16 cellular contexts compared by ENCODE assay signal in genomic region chr12:83114042-83114441, GRCh38.
"Had no signal": no experiment of that assay in that cellular context is flagged by ENCODE, and none has a peak within 500 bp of the region (broad histone marks: within the 10 kb centered on the region; RNA-seq: fewer than 3 reads in every experiment).

No MANE protein-coding gene starts in this region.

- H3K4me3 Mint-ChIP-seq: activated naive CD8-positive, alpha-beta T cell treated with anti-CD3 and anti-CD28 coated beads, Interleukin-2, amount 10 ng/mL, durations not matched to agents 7 days and 5 days; immature natural killer cell; neural crest cell; stimulated activated naive CD8-positive, alpha-beta T cell treated with anti-CD3 and anti-CD28 coated beads, Interleukin-15, amount 100 ng/mL, for 72 hours had no signal

- DNase-seq: activated CD4-positive, alpha-beta T cell treated with anti-CD3 and anti-CD28 coated beads for 1 hour; activated CD4-positive, alpha-beta T cell treated with anti-CD3 and anti-CD28 coated beads, Interleukin-2, amount 50 U/mL, for 48 hours; activated naive CD8-positive, alpha-beta T cell treated with anti-CD3 and anti-CD28 coated beads, Interleukin-2, amount 10 ng/mL, durations not matched to agents 7 days and 5 days; activated T-cell treated with anti-CD3 and anti-CD28 coated beads, Interleukin-2, amount 50 U/mL, for 48 hours; aorta; immature natural killer cell; left cardiac atrium; mammary epithelial cell; stimulated activated CD4-positive, alpha-beta T cell treated with anti-CD3 and anti-CD28 coated beads, Interleukin-15, amount 100 ng/mL, for 24 hours; stimulated activated CD4-positive, alpha-beta T cell treated with anti-CD3 and anti-CD28 coated beads, Interleukin-4, amount 100 ng/mL, for 24 hours; stimulated activated naive CD8-positive, alpha-beta T cell treated with anti-CD3 and anti-CD28 coated beads, Interleukin-15, amount 100 ng/mL, for 72 hours; T-helper 9 cell; testis had no signal

- H3K4me3 ChIP-seq: testis had no signal

- H3K27ac ChIP-seq: parathyroid adenoma, testis had no signal

- H3K4me1 Mint-ChIP-seq: activated naive CD8-positive, alpha-beta T cell treated with anti-CD3 and anti-CD28 coated beads, Interleukin-2, amount 10 ng/mL, durations not matched to agents 7 days and 5 days; immature natural killer cell; neural crest cell; stimulated activated naive CD8-positive, alpha-beta T cell treated with anti-CD3 and anti-CD28 coated beads, Interleukin-15, amount 100 ng/mL, for 72 hours had no signal

- H3K9me3 ChIP-seq: testis had no signal

- ATAC-seq: esophagus mucosa; left cardiac atrium; stimulated activated naive CD8-positive, alpha-beta T cell treated with anti-CD3 and anti-CD28 coated beads, Interleukin-15, amount 100 ng/mL, for 72 hours had no signal

- H3K79me2 ChIP-seq: parathyroid adenoma had no signal

- H3K36me3 Mint-ChIP-seq: activated naive CD8-positive, alpha-beta T cell treated with anti-CD3 and anti-CD28 coated beads, Interleukin-2, amount 10 ng/mL, durations not matched to agents 7 days and 5 days; immature natural killer cell had no signal

- H2AFZ ChIP-seq: parathyroid adenoma had no signal

- H3K4me1 ChIP-seq: parathyroid adenoma, testis had no signal

- H3K27me3 Mint-ChIP-seq: activated naive CD8-positive, alpha-beta T cell treated with anti-CD3 and anti-CD28 coated beads, Interleukin-2, amount 10 ng/mL, durations not matched to agents 7 days and 5 days; stimulated activated naive CD8-positive, alpha-beta T cell treated with anti-CD3 and anti-CD28 coated beads, Interleukin-15, amount 100 ng/mL, for 72 hours had no signal

- H3K9ac ChIP-seq: parathyroid adenoma had no signal

- H3K27ac Mint-ChIP-seq: activated naive CD8-positive, alpha-beta T cell treated with anti-CD3 and anti-CD28 coated beads, Interleukin-2, amount 10 ng/mL, durations not matched to agents 7 days and 5 days; immature natural killer cell; stimulated activated naive CD8-positive, alpha-beta T cell treated with anti-CD3 and anti-CD28 coated beads, Interleukin-15, amount 100 ng/mL, for 72 hours had no signal

- H3K27me3 ChIP-seq: testis had no signal
